In genomic region chr16:56606688-56607618, GRCh38 we compare ENCODE assay signal across 9 cellular contexts. TPM values are rescaled to one million over a fixed set of nuclear protein-coding genes. Genes with fewer than 3 reads are reported as not detected.
DNase-seq lines count a peak whose midpoint lies in the region; ATAC-seq and TF ChIP-seq lines count a peak whose summit lies in the region.
"Had no signal": no experiment of that assay in that cellular context is flagged by ENCODE, and none has a peak within 500 bp of the region (broad histone marks: within the 10 kb centered on the region; RNA-seq: fewer than 3 reads in every experiment).

No MANE protein-coding gene starts in this region.

- no peaks in the 10 kb centered on the region for H3K9me3 ChIP-seq in esophagus (ENCODE audit: control insufficient read depth in 2 of 2, insufficient read depth in 1 of 2, low read depth in 1 of 2, low read length in 1 of 2)
- no peaks in the 10 kb centered on the region for H3K9me3 ChIP-seq in naive thymus-derived CD4-positive, alpha-beta T cell (ENCODE audit: control insufficient read depth in 2 of 3, low read length in 3 of 3)

- ATAC-seq in SK-N-SH treated with all-trans-retinoic acid at 6 μM for 48 hours (peak; percentile 55), HG03175 (IDR thresholded peaks at IDR 0.05; ENCODE audit: unreplicated experiment) (no peak), HG03280 (IDR thresholded peaks at IDR 0.05; ENCODE audit: unreplicated experiment) (no peak), GM19463 (IDR thresholded peaks at IDR 0.05; ENCODE audit: unreplicated experiment) (no peak)
- ATAC-seq in naive thymus-derived CD4-positive, alpha-beta T cell: no peak

- H3K4me1 Mint-ChIP-seq in naive thymus-derived CD4-positive, alpha-beta T cell: peaks cover 35 to 49% (median 46%) of the 10 kb centered on the region in 7 donors

- H3K4me3 Mint-ChIP-seq in naive thymus-derived CD4-positive, alpha-beta T cell: peak overlapping the region; percentile 30 to 95 (median 84)

- no peaks in the 10 kb centered on the region for H3K36me3 ChIP-seq in esophagus (ENCODE audit: control insufficient read depth in 2 of 2, insufficient read depth in 2 of 2, low read length in 1 of 2)
- no peaks in the 10 kb centered on the region for H3K36me3 ChIP-seq in naive thymus-derived CD4-positive, alpha-beta T cell (ENCODE audit: control insufficient read depth in 2 of 3, insufficient read depth in 3 of 3, low read length in 3 of 3)

- peak overlapping the region; percentile 93 to 97 for H3K27ac ChIP-seq in esophagus (ENCODE audit: low read depth in 2 of 2, low read length in 1 of 2)
- H3K27ac ChIP-seq in naive thymus-derived CD4-positive, alpha-beta T cell (ENCODE audit: low read depth, low read length): peak overlapping the region; percentile 94
- H3K27ac ChIP-seq: SK-N-MC had no signal

- DNase-seq in GM04503 (ENCODE audit: low read depth) (peak; percentile 95), NCI-H82 treated with DMSO at 0.1 percent for 48 hours (lab: John Stamatoyannopoulos, UW; ENCODE audit: unreplicated experiment) (no peak)
- peak in 7 of 9 donors; percentile 24 to 47 (median 34) for DNase-seq in naive thymus-derived CD4-positive, alpha-beta T cell

- no peak overlapping the region for H3K4me3 ChIP-seq in esophagus (ENCODE audit: low read depth in 1 of 2, low read length in 2 of 2)
- H3K4me3 ChIP-seq in naive thymus-derived CD4-positive, alpha-beta T cell (ENCODE audit: low read length): no peak overlapping the region

- H3K9me3 Mint-ChIP-seq in naive thymus-derived CD4-positive, alpha-beta T cell: no peaks in the 10 kb centered on the region

- WGBS in esophagus, 2 donors: 24 to 42% methylated on average over 21 of the region's 21 CpGs

- H3K27me3 ChIP-seq in esophagus (ENCODE audit: control insufficient read depth in 1 of 2, insufficient read depth in 2 of 2, low read length in 2 of 2): no peaks in the 10 kb centered on the region
- no peaks in the 10 kb centered on the region for H3K27me3 ChIP-seq in naive thymus-derived CD4-positive, alpha-beta T cell (ENCODE audit: control insufficient read depth in 2 of 2, insufficient read depth in 2 of 2, low read length in 2 of 2)

- POLR2A ChIA-PET in naive thymus-derived CD4-positive, alpha-beta T cell (lab: Charles Lee): interaction anchor here (0.7 to 4.8 kb wide), 10 partner anchors 10 to 101 kb away, joined by 3 to 23 read pairs (median 10); partner anchors contain the start of gene MT1X

- H3K27me3 Mint-ChIP-seq in naive thymus-derived CD4-positive, alpha-beta T cell: no peaks in the 10 kb centered on the region

- CTCF ChIA-PET in naive thymus-derived CD4-positive, alpha-beta T cell (lab: Charles Lee): interaction anchor here (1.1 kb wide), 1 partner anchor 94 kb away, joined by 3 read pairs; no protein-coding TSS in a partner anchor

- H3K27ac Mint-ChIP-seq in naive thymus-derived CD4-positive, alpha-beta T cell: peak overlapping the region; percentile 28 to 97 (median 88)

- peaks cover 0 to 28% of the 10 kb centered on the region in 2 donors for H3K4me1 ChIP-seq in esophagus (ENCODE audit: control insufficient read depth in 2 of 2, insufficient read depth in 2 of 2, low read length in 1 of 2)
- H3K4me1 ChIP-seq in naive thymus-derived CD4-positive, alpha-beta T cell (ENCODE audit: control insufficient read depth in 2 of 2, insufficient read depth in 2 of 2, low read length in 2 of 2): peaks cover 29 to 34% of the 10 kb centered on the region in 2 donors

- H3K36me3 Mint-ChIP-seq in naive thymus-derived CD4-positive, alpha-beta T cell: peaks cover 0 to 5% (median 0%) of the 10 kb centered on the region in 5 donors

- intact Hi-C loops in naive thymus-derived CD4-positive, alpha-beta T cell (cut with micrococcal nuclease): loop anchor here (2.0 to 5.0 kb wide), 4 partner anchors 20 to 580 kb away; partner anchors contain the start of genes AMFR (in 1 of the 2), HERPUD1 (in 1 of the 2), PSME3IP1 (in 1 of the 2) and RSPRY1 (in 1 of the 2)

TF ChIP-seq in SK-N-SH treated with all-trans-retinoic acid at 6 μM for 48 hours, 23 proteins besides CTCF, POLR2A, EP300 and RAD21:
- TF ChIP-seq ZFP3 (CRISPR knock-in tag; IDR thresholded peaks at IDR 0.05): 0 out of 2 replicates have a peak, but pooled peaks have one; percentile 51
- peak; percentile 47 for TF ChIP-seq ZNF8 (CRISPR knock-in tag; IDR thresholded peaks at IDR 0.05)
- 0 out of 2 replicates have a peak, but pooled peaks have one; percentile 17 for TF ChIP-seq OSR1 (CRISPR knock-in tag; IDR thresholded peaks at IDR 0.05)
- no peak for TF ChIP-seq TOX (CRISPR knock-in tag; IDR thresholded peaks at IDR 0.05; ENCODE audit: borderline replicate concordance)

RNA-seq across cellular contexts. Expression of gene MT2A, which starts 1.4 kb away (rescaled TPM):
- polyA plus RNA-seq in esophagus: 100 to 1,000 TPM; 264 to 473 TPM
- total RNA-seq in naive thymus-derived CD4-positive, alpha-beta T cell: 100 to 1,000 TPM in 1 of 5 experiments, 10 to 100 TPM in 4; 15.0 to 435 (median 32.8) TPM
- 100 to 1,000 TPM; 113 to 168 TPM for polyA plus RNA-seq in naive thymus-derived CD4-positive, alpha-beta T cell

RNA-seq across cellular contexts. Expression of gene MT3, which starts 17.6 kb away (rescaled TPM):
- polyA plus RNA-seq in esophagus: under 1 TPM; 0.67 to 0.96 TPM
- total RNA-seq in naive thymus-derived CD4-positive, alpha-beta T cell: 1 to 10 TPM in 2 of 5 experiments, under 1 TPM in 1, not detected in 2; 0.76 to 4.0 (median 1.5) TPM
- 1 to 10 TPM; 3.8 to 4.5 TPM for polyA plus RNA-seq in naive thymus-derived CD4-positive, alpha-beta T cell

RNA-seq across cellular contexts. Expression of gene MT1E, which starts 18.6 kb away (rescaled TPM):
- polyA plus RNA-seq in esophagus: 100 to 1,000 TPM; 232 to 268 TPM
- 100 to 1,000 TPM in 1 of 5 experiments, 1 to 10 TPM in 1, under 1 TPM in 2, not detected in 1; 0.45 to 166 (median 2.5) TPM for total RNA-seq in naive thymus-derived CD4-positive, alpha-beta T cell
- 1 to 10 TPM; 3.5 to 5.2 TPM for polyA plus RNA-seq in naive thymus-derived CD4-positive, alpha-beta T cell

RNA-seq across cellular contexts. Expression of gene MT1M, which starts 25.5 kb away (rescaled TPM):
- 1 to 10 TPM; 4.0 to 9.1 TPM for polyA plus RNA-seq in esophagus
- not detected for total RNA-seq in naive thymus-derived CD4-positive, alpha-beta T cell
- not detected for polyA plus RNA-seq in naive thymus-derived CD4-positive, alpha-beta T cell

RNA-seq across cellular contexts. Expression of gene MT1A, which starts 31.5 kb away (rescaled TPM):
- 10 to 100 TPM in 1 of 2 donors, 1 to 10 TPM in 1; 9.8 to 10.3 TPM for polyA plus RNA-seq in esophagus
- total RNA-seq in naive thymus-derived CD4-positive, alpha-beta T cell: under 1 TPM in 1 of 5 experiments, not detected in 4; 0.92 TPM
- polyA plus RNA-seq in naive thymus-derived CD4-positive, alpha-beta T cell: not detected

Comparison
In these comparisons a context has a peak if more than half of its experiments do, and no peak if none do; other contexts are left out.
1. RNA of gene MT1E, which starts 18.6 kb away (polyA plus RNA-seq): 232 to 268 TPM in esophagus; 3.5 to 5.2 TPM in naive thymus-derived CD4-positive, alpha-beta T cell; every median in the first group is over 10 times any median in the second.